Comparison of ENCODE assay signal across 18 cellular contexts in genomic region chr10:60968504-60968903, GRCh38.
"Had no signal": no experiment of that assay in that cellular context is flagged by ENCODE, and none has a peak within 500 bp of the region (broad histone marks: within the 10 kb centered on the region; RNA-seq: fewer than 3 reads in every experiment).

No MANE protein-coding gene starts in this region.

- H3K36me3 Mint-ChIP-seq: naive B cell; natural killer cell treated with Interleukin-12 subunit alpha and Interleukin-12 subunit beta and Interleukin-15 and Interleukin-18, amount 100 ng/mL, for 72 hours had no signal

- H3K4me3 Mint-ChIP-seq: natural killer cell treated with Interleukin-12 subunit alpha and Interleukin-12 subunit beta and Interleukin-15 and Interleukin-18, amount 100 ng/mL, for 72 hours; neural crest cell had no signal

- H3K4me1 ChIP-seq: parathyroid adenoma had no signal

- ATAC-seq: left ventricle myocardium superior; lower lobe of right lung; natural killer cell treated with Interleukin-12 subunit alpha and Interleukin-12 subunit beta and Interleukin-15 and Interleukin-18, amount 100 ng/mL, for 72 hours; right lobe of liver had no signal

- H2AFZ ChIP-seq: parathyroid adenoma had no signal

- H3K27me3 ChIP-seq: dorsolateral prefrontal cortex, right lobe of liver, tibial nerve, upper lobe of left lung had no signal

- H3K4me3 ChIP-seq: dorsolateral prefrontal cortex, lower lobe of right lung, right lobe of liver, thoracic aorta, tibial nerve, upper lobe of left lung had no signal

- H3K27ac ChIP-seq: lower lobe of right lung, neutrophil, parathyroid adenoma, right lobe of liver, thoracic aorta, tibial nerve, upper lobe of left lung had no signal

- H3K9me3 ChIP-seq: lower lobe of right lung, neutrophil, right lobe of liver, thoracic aorta, tibial nerve, upper lobe of left lung had no signal

- H3K27me3 Mint-ChIP-seq: progenitor cell of endocrine pancreas had no signal

- H3K9me3 Mint-ChIP-seq: natural killer cell treated with Interleukin-12 subunit alpha and Interleukin-12 subunit beta and Interleukin-15 and Interleukin-18, amount 100 ng/mL, for 72 hours; neural crest cell had no signal

- H3K27ac Mint-ChIP-seq: natural killer cell treated with Interleukin-12 subunit alpha and Interleukin-12 subunit beta and Interleukin-15 and Interleukin-18, amount 100 ng/mL, for 72 hours; progenitor cell of endocrine pancreas had no signal

- H3K36me3 ChIP-seq: lower lobe of right lung, neutrophil, right lobe of liver, thoracic aorta, tibial nerve, upper lobe of left lung had no signal

- DNase-seq: cortex of kidney; dorsolateral prefrontal cortex; effector CD4-positive, alpha-beta T cell; hypothalamus; left ventricle myocardium superior; lower lobe of right lung; naive B cell; right lobe of liver; small intestine; stimulated activated naive CD4-positive, alpha-beta T cell treated with Interleukin-2 at 50 U/mL for 16 hours; upper lobe of left lung had no signal

- H3K79me2 ChIP-seq: parathyroid adenoma had no signal

- H3K9ac ChIP-seq: parathyroid adenoma had no signal
